In genomic region chr14:35295845-35296161, GRCh38 we compare ENCODE assay signal across 1 cellular context.
TF ChIP-seq lines count a peak whose summit lies in the region.

No MANE protein-coding gene starts in this region.

TF ChIP-seq in GM23338, 12 proteins besides CTCF, POLR2A, EP300 and RAD21 (continued from another document):
- TF ChIP-seq REST (IDR thresholded peaks at IDR 0.05; ENCODE audit: unreplicated experiment) (no peak), ZNF462 (CRISPR knock-in tag; IDR thresholded peaks at IDR 0.05) (no peak)
